In genomic region chr7:28986723-28987122, GRCh38 we compare ENCODE assay signal across 13 cellular contexts. TPM values are rescaled to one million over a fixed set of nuclear protein-coding genes. Genes with fewer than 3 reads are reported as not detected.
DNase-seq lines count a peak whose midpoint lies in the region; ATAC-seq and TF ChIP-seq lines count a peak whose summit lies in the region.
"Had no signal": no experiment of that assay in that cellular context is flagged by ENCODE, and none has a peak within 500 bp of the region (broad histone marks: within the 10 kb centered on the region; RNA-seq: fewer than 3 reads in every experiment).

No MANE protein-coding gene starts in this region.

- peaks cover 11% of the 10 kb centered on the region for H3K4me1 ChIP-seq in fibroblast of lung (ENCODE audit: control insufficient read depth, extremely low read depth, insufficient read depth, low read length)
- no peaks in the 10 kb centered on the region for H3K4me1 ChIP-seq in naive thymus-derived CD4-positive, alpha-beta T cell (ENCODE audit: control insufficient read depth in 2 of 2, insufficient read depth in 2 of 2, low read length in 2 of 2)
- H3K4me1 ChIP-seq: A549 had no signal

- peaks cover 0 to 3% (median 0%) of the 10 kb centered on the region in 11 donors for H3K9me3 Mint-ChIP-seq in naive thymus-derived CD4-positive, alpha-beta T cell

- H3K4me3 ChIP-seq in AG04449 (ENCODE audit: low read depth, low read length) (no peak overlapping the region), fibroblast of lung (replicated peaks in 1 of 4; ENCODE audit: control extremely low read depth in 1 of 4, insufficient read depth in 1 of 4, low read depth in 3 of 4, low read length in 4 of 4) (no peak overlapping the region)
- H3K4me3 ChIP-seq in naive thymus-derived CD4-positive, alpha-beta T cell (ENCODE audit: low read length), result no peak overlapping the region
- H3K4me3 ChIP-seq: A549, tibial nerve had no signal

- ATAC-seq in naive thymus-derived CD4-positive, alpha-beta T cell, result peak; percentile 34
- ATAC-seq: A549 had no signal

- H3K79me2 ChIP-seq in fibroblast of lung (ENCODE audit: control insufficient read depth, insufficient read depth, low read length), result no peaks in the 10 kb centered on the region

- peaks cover 0 to 32% (median 19%) of the 10 kb centered on the region in 5 donors for H3K27me3 Mint-ChIP-seq in naive thymus-derived CD4-positive, alpha-beta T cell

- no peaks in the 10 kb centered on the region for H3K36me3 ChIP-seq in fibroblast of lung (ENCODE audit: control insufficient read depth, insufficient read depth, low read length)
- no peaks in the 10 kb centered on the region for H3K36me3 ChIP-seq in naive thymus-derived CD4-positive, alpha-beta T cell (ENCODE audit: control insufficient read depth in 2 of 3, insufficient read depth in 3 of 3, low read length in 3 of 3)
- H3K36me3 ChIP-seq: tibial nerve had no signal

- no peak overlapping the region for H3K27ac Mint-ChIP-seq in naive thymus-derived CD4-positive, alpha-beta T cell

- no peaks in the 10 kb centered on the region for H3K36me3 Mint-ChIP-seq in naive thymus-derived CD4-positive, alpha-beta T cell

- no peaks in the 10 kb centered on the region for H3K9me3 ChIP-seq in fibroblast of lung (ENCODE audit: control insufficient read depth, insufficient read depth, low read depth, low read length)
- H3K9me3 ChIP-seq in naive thymus-derived CD4-positive, alpha-beta T cell (ENCODE audit: control insufficient read depth in 2 of 3, low read length in 3 of 3), result no peaks in the 10 kb centered on the region
- H3K9me3 ChIP-seq: A549, tibial nerve had no signal

- CTCF ChIA-PET in AG04449 (lab: Yijun Ruan, JAX), result interaction anchor here (1.2 to 1.5 kb wide), 3 partner anchors 8 to 65 kb away, joined by 3 to 4 read pairs (median 3); no protein-coding TSS in a partner anchor
- CTCF ChIA-PET in naive thymus-derived CD4-positive, alpha-beta T cell (lab: Charles Lee), result no interaction called here

- POLR2A ChIA-PET in AG04449 (lab: Yijun Ruan, JAX), result interaction anchor here (0.6 to 0.8 kb wide), 2 partner anchors 52 to 54 kb away, joined by 3 read pairs; no protein-coding TSS in a partner anchor
- POLR2A ChIA-PET in naive thymus-derived CD4-positive, alpha-beta T cell (lab: Charles Lee), result no interaction called here

- no peak overlapping the region for H2AFZ ChIP-seq in fibroblast of lung (ENCODE audit: low read length)

- DNase-seq in AG04449 (ENCODE audit: low read depth, low spot score), result peak; percentile 59
- DNase-seq in NOMO-1 (lab: John Stamatoyannopoulos, UW; ENCODE audit: unreplicated experiment in 2 of 2), result peak; percentile 64 to 99
- DNase-seq in fibroblast of lung (ENCODE audit: low read depth in 2 of 2), result peak; percentile 82 to 96
- no peak for DNase-seq in naive thymus-derived CD4-positive, alpha-beta T cell
- no peak for DNase-seq in activated CD8-positive, alpha-beta memory T cell treated with anti-CD3 and anti-CD28 coated beads, Interleukin-2, amount 50 U/mL, for 4 hours
- DNase-seq in D341Med (ENCODE audit: low spot score), result no peak
- DNase-seq in NCI-H2171 (lab: John Stamatoyannopoulos, UW), result no peak
- DNase-seq in NAMALWA (ENCODE audit: low spot score), result no peak
- DNase-seq: activated CD8-positive, alpha-beta memory T cell treated with anti-CD3 and anti-CD28 coated beads for 24 hours; cortex of kidney; stimulated activated CD4-positive, alpha-beta T cell treated with anti-CD3 and anti-CD28 coated beads, Interleukin-1b, Interleukin-23, amount 100 ng/mL, for 48 hours had no signal

- H3K4me2 ChIP-seq in fibroblast of lung (ENCODE audit: extremely low read depth, insufficient read depth, low read length), result no peak overlapping the region
- H3K4me2 ChIP-seq: A549 had no signal

- TF ChIP-seq CTCF in AG04449 (IDR thresholded peaks at IDR 0.05; ENCODE audit: insufficient read depth, low read length, missing control alignments) (no peak), fibroblast of lung (conservative IDR thresholded peaks at IDR 0.05 in 1 of 2, IDR thresholded peaks at IDR 0.05 in 1 of 2; ENCODE audit: low read depth in 1 of 2, low read length in 2 of 2) (no peak)

- intact Hi-C loops in naive thymus-derived CD4-positive, alpha-beta T cell (cut with micrococcal nuclease), result no loop called here

- peaks cover 0 to 3% (median 0%) of the 10 kb centered on the region in 7 donors for H3K4me1 Mint-ChIP-seq in naive thymus-derived CD4-positive, alpha-beta T cell

- H3K9ac ChIP-seq in fibroblast of lung (ENCODE audit: insufficient read depth, low read length), result no peak overlapping the region

- no peaks in the 10 kb centered on the region for H3K27me3 ChIP-seq in fibroblast of lung (ENCODE audit: control insufficient read depth, insufficient read depth, low read length)
- H3K27me3 ChIP-seq in naive thymus-derived CD4-positive, alpha-beta T cell (ENCODE audit: control insufficient read depth in 2 of 2, insufficient read depth in 2 of 2, low read length in 2 of 2), result no peaks in the 10 kb centered on the region
- H3K27me3 ChIP-seq: tibial nerve had no signal

- H3K4me3 Mint-ChIP-seq in naive thymus-derived CD4-positive, alpha-beta T cell, result no peak overlapping the region

- H4K20me1 ChIP-seq in fibroblast of lung (ENCODE audit: control insufficient read depth, extremely low read depth, insufficient read depth, low read length), result no peaks in the 10 kb centered on the region

- no peak overlapping the region for H3K27ac ChIP-seq in fibroblast of lung (ENCODE audit: insufficient read depth, low read length)
- no peak overlapping the region for H3K27ac ChIP-seq in naive thymus-derived CD4-positive, alpha-beta T cell (ENCODE audit: low read depth, low read length)
- H3K27ac ChIP-seq: A549 had no signal

RNA-seq across cellular contexts. Expression of gene TRIL, which starts 28.6 kb away (rescaled TPM):
- 0.17 and 0.77 TPM in 2 replicates for total RNA-seq in fibroblast of lung
- polyA plus RNA-seq in fibroblast of lung, result 0.10 and 0.14 TPM in 2 replicates
- polyA plus RNA-seq in fibroblast of lung (2012), result 0.15 and 0.23 TPM in 2 replicates
- 0.07 TPM in 1 of 2 replicates, not detected in the other for polyA minus RNA-seq in fibroblast of lung (ENCODE audit: low replicate concordance)
- under 1 TPM in 1 of 5 experiments, not detected in 4; 0.07 TPM for total RNA-seq in naive thymus-derived CD4-positive, alpha-beta T cell
- not detected for polyA plus RNA-seq in naive thymus-derived CD4-positive, alpha-beta T cell
- polyA plus RNA-seq: A549 had no signal

Comparison
In these comparisons a context has a peak if more than half of its experiments do, and no peak if none do; other contexts are left out.
1. DNase-seq: peak in AG04449 (single experiment), NOMO-1 (2 of 2) and fibroblast of lung (2 of 2); none in naive thymus-derived CD4-positive, alpha-beta T cell (0 of 9), activated CD8-positive, alpha-beta memory T cell treated with anti-CD3 and anti-CD28 coated beads, Interleukin-2, amount 50 U/mL, for 4 hours (single experiment), D341Med (single experiment), NCI-H2171 (single experiment) and NAMALWA (single experiment).